Comparison of ENCODE assay signal across 8 cellular contexts in the genomic region with DNA sequence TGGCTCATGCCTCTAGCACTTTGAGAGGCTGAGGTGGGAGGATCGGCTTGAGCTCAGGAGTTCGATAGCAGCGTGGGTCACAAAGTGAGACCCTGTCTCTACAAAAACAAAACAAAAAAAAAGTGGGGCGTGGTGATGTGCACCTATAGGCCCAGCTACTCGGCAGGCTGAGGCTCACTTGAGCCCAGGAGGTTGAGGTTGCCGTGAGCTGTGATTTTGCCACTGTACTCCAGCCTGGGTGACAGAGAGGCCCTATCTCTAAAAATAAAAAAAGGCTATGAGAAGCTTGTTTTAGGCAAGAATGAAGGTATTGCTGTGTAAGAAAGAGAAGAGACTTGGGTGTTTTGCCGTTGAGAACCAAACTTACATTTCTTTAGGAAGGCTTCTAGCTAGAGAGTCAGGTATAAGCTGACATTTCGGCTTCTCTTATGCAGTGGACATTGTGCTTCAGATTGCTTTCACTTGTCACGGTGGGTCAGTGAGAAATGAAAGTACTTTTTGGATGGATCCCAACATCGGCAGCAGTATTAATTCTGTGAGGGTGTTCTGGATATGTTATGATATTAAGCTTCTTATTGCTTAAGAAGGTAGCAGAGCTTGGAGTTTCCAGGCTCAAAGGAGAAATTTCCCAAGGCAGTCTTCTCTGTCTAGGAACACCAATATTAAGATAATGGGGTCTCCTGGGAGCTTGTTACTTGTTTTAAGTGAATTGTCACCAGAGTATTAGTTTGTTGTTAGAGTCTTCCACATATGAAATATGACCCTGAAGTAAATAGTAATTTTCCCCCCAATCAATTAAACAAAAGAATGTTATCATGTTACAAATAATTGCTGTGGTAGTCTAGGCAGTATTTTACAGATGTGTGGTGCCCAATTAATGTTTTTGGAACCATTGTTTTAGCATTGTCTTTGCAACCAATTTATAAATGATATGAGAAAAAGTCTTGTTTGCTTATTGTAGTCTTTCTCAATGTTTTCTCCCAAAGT. TPM values are rescaled to one million over a fixed set of nuclear protein-coding genes. Genes with fewer than 3 reads are reported as not detected.
DNase-seq lines count a peak whose midpoint lies in the region; ATAC-seq and TF ChIP-seq lines count a peak whose summit lies in the region.

No MANE protein-coding gene starts in this region.

- POLR2A ChIA-PET in CD8-positive, alpha-beta T cell (lab: Charles Lee), result interaction anchor here (0.7 to 2.5 kb wide), 8 partner anchors 9 to 930 kb away, joined by 3 to 10 read pairs (median 4); a partner anchor contains a TSS

- ATAC-seq in CD8-positive, alpha-beta T cell, result no peak
- no peak for ATAC-seq in HG02571 (IDR thresholded peaks at IDR 0.05; ENCODE audit: unreplicated experiment)
- no peak for ATAC-seq in GM21528 (IDR thresholded peaks at IDR 0.05; ENCODE audit: low FRiP score, unreplicated experiment)

- H3K4me2 ChIP-seq in osteoblast (ENCODE audit: insufficient read depth, low read length), result peak overlapping the region; percentile 52

- H3K4me1 Mint-ChIP-seq in CD8-positive, alpha-beta T cell (ENCODE audit: low read depth), result peaks cover 79% of the 10 kb centered on the region
- H3K4me1 Mint-ChIP-seq in chondrocyte (ENCODE audit: low read depth), result peaks cover 39% of the 10 kb centered on the region

- no peaks in the 10 kb centered on the region for H3K79me2 ChIP-seq in osteoblast (ENCODE audit: insufficient read depth, low read length)

- no peak for TF ChIP-seq CTCF in CD8-positive, alpha-beta T cell (IDR thresholded peaks at IDR 0.05)
- TF ChIP-seq CTCF in osteoblast (IDR thresholded peaks at IDR 0.05; ENCODE audit: extremely low read depth, low read depth, low read length) (no peak), chondrocyte (IDR thresholded peaks at IDR 0.05) (no peak)

- CTCF ChIA-PET in CD8-positive, alpha-beta T cell (lab: Charles Lee), result interaction anchor here (1.2 to 2.4 kb wide), 5 partner anchors 11 to 94 kb away, joined by 3 to 9 read pairs (median 5); no protein-coding TSS in a partner anchor

- no peak for DNase-seq in CD8-positive, alpha-beta T cell
- DNase-seq in NCI-H1436 treated with DMSO at 0.1 percent for 48 hours (lab: John Stamatoyannopoulos, UW) (peak; percentile 19), osteoblast (ENCODE audit: insufficient read length, low spot score, missing footprints) (no peak), chondrocyte (ENCODE audit: low spot score) (no peak), NCI-H2107 (lab: John Stamatoyannopoulos, UW) (no peak)

- H3K9ac ChIP-seq in duodenal mucosa (ENCODE audit: low read depth in 1 of 2, low read length in 2 of 2), result peak overlapping the region in 1 of 2 donors; percentile 8

- peaks cover 78% of the 10 kb centered on the region for H3K4me1 ChIP-seq in CD8-positive, alpha-beta T cell (ENCODE audit: insufficient read depth, low read length)
- H3K4me1 ChIP-seq in duodenal mucosa (ENCODE audit: control insufficient read depth in 1 of 2, insufficient read depth in 2 of 2, low read length in 2 of 2), result peaks cover 15 to 24% of the 10 kb centered on the region in 2 donors
- H3K4me1 ChIP-seq in osteoblast (ENCODE audit: insufficient read depth, low read length), result peaks cover 31% of the 10 kb centered on the region

- H3K27me3 ChIP-seq in CD8-positive, alpha-beta T cell (ENCODE audit: insufficient read depth, low read length), result no peaks in the 10 kb centered on the region
- H3K27me3 ChIP-seq in duodenal mucosa (ENCODE audit: control insufficient read depth in 1 of 2, insufficient read depth in 2 of 2, low read length in 2 of 2), result no peaks in the 10 kb centered on the region
- H3K27me3 ChIP-seq in osteoblast (ENCODE audit: insufficient read depth, low read length), result no peaks in the 10 kb centered on the region

- no peaks in the 10 kb centered on the region for H3K9me3 ChIP-seq in CD8-positive, alpha-beta T cell (ENCODE audit: low read length)
- no peaks in the 10 kb centered on the region for H3K9me3 ChIP-seq in duodenal mucosa (ENCODE audit: control insufficient read depth in 1 of 2, low read length in 2 of 2)
- H3K9me3 ChIP-seq in osteoblast (ENCODE audit: low read depth, low read length), result no peaks in the 10 kb centered on the region

- H3K27ac Mint-ChIP-seq in CD8-positive, alpha-beta T cell, result peak overlapping the region; percentile 90
- no peak overlapping the region for H3K27ac Mint-ChIP-seq in chondrocyte (ENCODE audit: unreplicated experiment)

- no peaks in the 10 kb centered on the region for H3K27me3 Mint-ChIP-seq in CD8-positive, alpha-beta T cell (ENCODE audit: low read depth)
- no peaks in the 10 kb centered on the region for H3K27me3 Mint-ChIP-seq in chondrocyte (ENCODE audit: low read depth)

- H3K36me3 Mint-ChIP-seq in CD8-positive, alpha-beta T cell, result peaks cover 41% of the 10 kb centered on the region
- peaks cover 2% of the 10 kb centered on the region for H3K36me3 Mint-ChIP-seq in chondrocyte (ENCODE audit: low read depth)

- no peak overlapping the region for H3K27ac ChIP-seq in CD8-positive, alpha-beta T cell (ENCODE audit: low read depth, low read length)
- H3K27ac ChIP-seq in duodenal mucosa (ENCODE audit: low read depth, low read length) (no peak overlapping the region), osteoblast (ENCODE audit: low read depth, low read length) (no peak overlapping the region)

- H3K4me3 ChIP-seq in CD8-positive, alpha-beta T cell (ENCODE audit: low read depth, low read length), result no peak overlapping the region
- peak overlapping the region; percentile 5 to 17 for H3K4me3 ChIP-seq in duodenal mucosa (ENCODE audit: low read depth in 1 of 2, low read length in 2 of 2)
- no peak overlapping the region for H3K4me3 ChIP-seq in osteoblast (ENCODE audit: insufficient read depth, low read length)

- H3K4me3 Mint-ChIP-seq in CD8-positive, alpha-beta T cell, result peak overlapping the region; percentile 57
- H3K4me3 Mint-ChIP-seq in chondrocyte (ENCODE audit: unreplicated experiment), result no peak overlapping the region

- no peak overlapping the region for H2AFZ ChIP-seq in osteoblast (ENCODE audit: low read length)

- H3K9me3 Mint-ChIP-seq in CD8-positive, alpha-beta T cell, result no peaks in the 10 kb centered on the region
- no peaks in the 10 kb centered on the region for H3K9me3 Mint-ChIP-seq in chondrocyte (ENCODE audit: low read depth)

- H4K20me1 ChIP-seq in osteoblast (ENCODE audit: insufficient read depth, low read length), result no peaks in the 10 kb centered on the region

- intact Hi-C loops in CD8-positive, alpha-beta T cell (cut with DNase I, micrococcal nuclease), result no loop called here

- H3K36me3 ChIP-seq in CD8-positive, alpha-beta T cell (ENCODE audit: insufficient read depth, low read length), result peaks cover 5% of the 10 kb centered on the region
- no peaks in the 10 kb centered on the region for H3K36me3 ChIP-seq in duodenal mucosa (ENCODE audit: control insufficient read depth in 1 of 2, insufficient read depth in 2 of 2, low read length in 2 of 2)
- no peaks in the 10 kb centered on the region for H3K36me3 ChIP-seq in osteoblast (ENCODE audit: insufficient read depth, low read length)

RNA-seq across cellular contexts. Expression of a gene that starts 17.6 kb away (rescaled TPM):
- 10 to 100 TPM; 80.8 to 83.1 TPM for total RNA-seq in CD8-positive, alpha-beta T cell
- total RNA-seq in osteoblast (8.3 and 9.0 TPM in 2 replicates), chondrocyte (6.6 to 10.2 TPM (median 8.4 TPM) in 3 replicates)

Comparison
In these comparisons a context has a peak if more than half of its experiments do, and no peak if none do; other contexts are left out.
1. H3K4me3 ChIP-seq: peak in duodenal mucosa (2 of 2); none in CD8-positive, alpha-beta T cell (single experiment) and osteoblast (single experiment).